ENCODE assay signal across 8 cellular contexts in genomic region chr3:49171119-49171774, GRCh38. TPM values are rescaled to one million over a fixed set of nuclear protein-coding genes. Genes with fewer than 3 reads are reported as not detected.
A peak's percentile ranks its signal among the peaks of the same experiment; 100 is the strongest.
DNase-seq lines count a peak whose midpoint lies in the region; ATAC-seq and TF ChIP-seq lines count a peak whose summit lies in the region.

TSS of gene KLHDC8B (plus strand) at chr3:49171598. CDS start at chr3:49172770, 1,172 bp downstream.

- CTCF ChIA-PET in OCI-LY7 (lab: Charles Lee; ENCODE audit: unreplicated experiment) = no interaction called here

- peak; percentile 66 for TF ChIP-seq POLR2A in erythroblast (IDR thresholded peaks at IDR 0.05; ENCODE audit: low read length)

- H3K27ac ChIP-seq in OCI-LY7 (ENCODE audit: low read depth, low read length, poor library complexity, severe bottlenecking) (no peak within 1 kb of the TSS), mucosa of rectum (ENCODE audit: low read depth in 2 of 2, low read length in 2 of 2) (peak within 1 kb of the TSS; percentile 57 to 64)

- peak within 1 kb of the TSS; percentile 80 for H3K4me3 Mint-ChIP-seq in activated T-cell treated with anti-CD3 and anti-CD28 coated beads, Interleukin-2, amount 50 U/mL, for 24 hours

- ATAC-seq in HG03442 (IDR thresholded peaks at IDR 0.05; ENCODE audit: unreplicated experiment) (peak; percentile 58), GM18873 (IDR thresholded peaks at IDR 0.05; ENCODE audit: low FRiP score, unreplicated experiment) (no peak)

- peak within 1 kb of the TSS; percentile 77 to 83 for H3K9ac ChIP-seq in mucosa of rectum (ENCODE audit: low read depth in 1 of 2, low read length in 2 of 2)

- peaks cover 4% of the 10 kb centered on the region; the same call in 1 of the 2 replicates for H3K9me3 ChIP-seq in OCI-LY7 (ENCODE audit: low read length)
- no peaks in the 10 kb centered on the region for H3K9me3 ChIP-seq in mucosa of rectum (ENCODE audit: control insufficient read depth in 2 of 2, low read length in 2 of 2)

- H3K9me2 ChIP-seq in OCI-LY7 (ENCODE audit: insufficient read depth, low read length) = no peaks in the 10 kb centered on the region

- H3K36me3 Mint-ChIP-seq in activated T-cell treated with anti-CD3 and anti-CD28 coated beads, Interleukin-2, amount 50 U/mL, for 24 hours (ENCODE audit: low read depth) = peaks cover 1% of the 10 kb centered on the region

- DNase-seq in GM12865 (ENCODE audit: low read depth) = peak; percentile 76
- peak; percentile 76 for DNase-seq in OCI-LY7 (ENCODE audit: low spot score)
- peak; percentile 90 for DNase-seq in activated T-cell treated with anti-CD3 and anti-CD28 coated beads, Interleukin-2, amount 50 U/mL, for 24 hours
- DNase-seq in erythroblast (lab: John Stamatoyannopoulos, UW) = peak; percentile 93 to 95
- DNase-seq in stimulated activated CD8-positive, alpha-beta memory T cell treated with anti-CD3 and anti-CD28 coated beads, Interleukin-4, amount 100 ng/mL, for 1 hour (ENCODE audit: low read depth in 2 of 2, low spot score in 1 of 2) = peak; percentile 56 to 58

- BruUV-seq in OCI-LY7 (replicated peaks; lab: Mats Ljungman, UMichigan) = no TSS peak

- POLR2A ChIA-PET in OCI-LY7 (lab: Charles Lee) = no interaction called here

- intact Hi-C loops in OCI-LY7 (cut with micrococcal nuclease; ENCODE audit: unreplicated experiment) = loop anchor here (1.0 kb wide), 1 partner anchor 278 kb away; no protein-coding TSS in a partner anchor

- no peaks in the 10 kb centered on the region for H3K27me3 ChIP-seq in mucosa of rectum (ENCODE audit: control insufficient read depth in 2 of 2, insufficient read depth in 2 of 2, low read length in 2 of 2)

- H3K4me3 ChIP-seq in GM12865 (ENCODE audit: low read depth, low read length) (peak within 1 kb of the TSS; percentile 59), OCI-LY7 (ENCODE audit: low read depth, low read length, poor library complexity, severe bottlenecking) (peak within 1 kb of the TSS; percentile 60), mucosa of rectum (ENCODE audit: low read length in 2 of 2) (peak within 1 kb of the TSS; percentile 79 to 91)

- H3K27ac Mint-ChIP-seq in activated T-cell treated with anti-CD3 and anti-CD28 coated beads, Interleukin-2, amount 50 U/mL, for 24 hours = peak within 1 kb of the TSS; percentile 86

- peaks cover 27% of the 10 kb centered on the region for H3K4me1 Mint-ChIP-seq in activated T-cell treated with anti-CD3 and anti-CD28 coated beads, Interleukin-2, amount 50 U/mL, for 24 hours (ENCODE audit: low read depth)

- peaks cover 2% of the 10 kb centered on the region for H3K9me3 Mint-ChIP-seq in activated T-cell treated with anti-CD3 and anti-CD28 coated beads, Interleukin-2, amount 50 U/mL, for 24 hours

- H2AFZ ChIP-seq in OCI-LY7 (ENCODE audit: low read length) = peak within 1 kb of the TSS; percentile 76

- H4K20me1 ChIP-seq in OCI-LY7 (ENCODE audit: insufficient read depth, low read length) = no peaks in the 10 kb centered on the region

- H3K4me1 ChIP-seq in OCI-LY7 (ENCODE audit: insufficient read depth, low read length, poor library complexity, severe bottlenecking) = peaks cover 11% of the 10 kb centered on the region
- peaks cover 23 to 26% of the 10 kb centered on the region in 2 donors for H3K4me1 ChIP-seq in mucosa of rectum (ENCODE audit: control insufficient read depth in 2 of 2, insufficient read depth in 2 of 2, low read length in 2 of 2)

- H3K79me2 ChIP-seq in OCI-LY7 (ENCODE audit: insufficient read depth, low read depth, low read length) = no peaks in the 10 kb centered on the region

- H3K36me3 ChIP-seq in OCI-LY7 (ENCODE audit: insufficient read depth, low read length) = no peaks in the 10 kb centered on the region
- peaks cover 0 to 6% of the 10 kb centered on the region in 2 donors for H3K36me3 ChIP-seq in mucosa of rectum (ENCODE audit: control insufficient read depth in 2 of 2, insufficient read depth in 2 of 2, low read length in 2 of 2)

- H3K4me2 ChIP-seq in OCI-LY7 (ENCODE audit: low read length) = peak within 1 kb of the TSS; percentile 79

- H3K27me3 Mint-ChIP-seq in activated T-cell treated with anti-CD3 and anti-CD28 coated beads, Interleukin-2, amount 50 U/mL, for 24 hours = no peaks in the 10 kb centered on the region

- TF ChIP-seq CTCF in GM12865 (IDR thresholded peaks at IDR 0.05; ENCODE audit: insufficient read depth, low read depth, low read length, missing control alignments) (peak; percentile 94), OCI-LY7 (conservative IDR thresholded peaks at IDR 0.05; ENCODE audit: low read length) (peak; percentile 91)

RNA-seq across cellular contexts. Expression of gene KLHDC8B, which starts in this region (rescaled TPM):
- 0.69 TPM in 1 of 2 replicates, not detected in the other for total RNA-seq in OCI-LY7 (2014; rRNA removed; shearing (Covaris generic))
- 0.91 and 1.3 TPM in 2 replicates for total RNA-seq in OCI-LY7 (2022)
